In the genomic region with DNA sequence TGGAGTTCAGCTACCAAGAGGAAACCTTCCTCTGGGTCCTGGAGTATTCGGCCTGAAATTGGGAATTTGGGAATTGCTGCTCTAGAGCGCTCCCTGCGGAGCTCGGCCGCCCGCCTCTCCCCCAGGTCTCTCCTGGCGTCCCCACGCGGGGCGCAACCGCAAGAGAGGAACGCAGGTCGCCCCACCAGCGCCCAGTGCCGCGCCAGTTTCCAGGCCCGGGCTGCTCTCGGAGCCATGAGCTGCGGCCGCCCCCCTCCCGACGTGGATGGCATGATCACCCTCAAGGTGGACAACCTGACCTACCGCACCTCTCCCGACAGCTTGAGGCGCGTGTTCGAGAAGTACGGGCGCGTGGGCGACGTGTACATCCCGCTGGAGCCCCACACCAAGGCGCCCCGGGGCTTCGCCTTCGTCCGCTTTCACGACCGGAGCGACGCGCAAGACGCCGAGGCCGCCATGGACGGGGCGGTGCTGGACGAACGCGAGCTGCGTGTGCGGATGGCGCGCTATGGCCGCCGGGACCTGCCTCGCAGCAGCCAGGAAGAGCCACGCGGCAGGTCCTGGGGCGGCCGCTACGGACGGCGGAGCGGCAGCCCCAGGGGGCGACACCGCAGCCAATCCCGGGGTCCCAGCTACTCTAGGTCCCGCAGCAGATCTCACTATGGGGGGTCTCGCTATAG, we compare ENCODE assay signal across 12 cellular contexts. TPM values are rescaled to one million over a fixed set of nuclear protein-coding genes. Genes with fewer than 3 reads are reported as not detected.
DNase-seq lines count a peak whose midpoint lies in the region; ATAC-seq, FAIRE-seq and TF ChIP-seq lines count a peak whose summit lies in the region.
"Not testable (repeated sequence)": the region's sequence is repeated elsewhere in the genome, so short reads cannot be mapped to it uniquely, and the experiment has no call there.
"Had no signal": no experiment of that assay in that cellular context is flagged by ENCODE, and none has a peak within 500 bp of the region (broad histone marks: within the 10 kb centered on the region; RNA-seq: fewer than 3 reads in every experiment).

No MANE protein-coding gene starts in this region.

- H3K4me3 ChIP-seq in GM08714 (ENCODE audit: low read length), result peak overlapping the region; percentile 59; the same call in 1 of the 2 replicates
- H3K4me3 ChIP-seq in GM12878, result not testable (repeated sequence)
- peak overlapping the region; percentile 24 for H3K4me3 ChIP-seq in epithelial cell of proximal tubule (ENCODE audit: low read depth, low read length)
- peak overlapping the region; percentile 65 for H3K4me3 ChIP-seq in left ventricle myocardium inferior
- H3K4me3 ChIP-seq in vagina, result peak overlapping the region; percentile 36 to 38

- ATAC-seq in GM12878 (peak; percentile 21; the same call in 1 of the 3 replicates), naive B cell (ENCODE audit: low read depth in 2 of 2) (peak; percentile 48 to 51)

- in situ Hi-C loops in GM12878 (cut with MboI), result not testable (repeated sequence)

- not testable (repeated sequence) for H3K9ac ChIP-seq in GM12878 (ENCODE audit: control insufficient read depth, insufficient read depth, low read length)

- not testable (repeated sequence) for TF ChIP-seq POLR2A in GM12878 (IDR thresholded peaks at IDR 0.05; ENCODE audit: low read depth, low read length); vagina (IDR thresholded peaks at IDR 0.05)

- H3K9me3 Mint-ChIP-seq in naive B cell, result not testable (repeated sequence)

- DNase-seq in activated T-cell treated with anti-CD3 and anti-CD28 coated beads, Interleukin-2, amount 50 U/mL, for 1 hour, result peak; percentile 22
- DNase-seq in GM12878 (ENCODE audit: low read depth, low spot score); epithelial cell of proximal tubule (ENCODE audit: low read depth); left ventricle myocardium inferior; naive B cell; vagina (ENCODE audit: extremely low spot score in 2 of 2): not testable (repeated sequence)
- DNase-seq in stimulated activated CD4-positive, alpha-beta T cell treated with anti-CD3 and anti-CD28 coated beads, Interleukin-15, amount 100 ng/mL, for 24 hours, result peak; percentile 20

- RAD21 ChIA-PET in GM12878 (lab: Charles Lee; ENCODE audit: unreplicated experiment), result not testable (repeated sequence)

- H3K9me3 ChIP-seq in GM12878 (replicated peaks; ENCODE audit: control insufficient read depth, insufficient read depth, low read length); left ventricle myocardium inferior (replicated peaks); vagina: not testable (repeated sequence)

- H2AFZ ChIP-seq in GM12878 (ENCODE audit: control insufficient read depth, low read depth, low read length), result not testable (repeated sequence)

- not testable (repeated sequence) for H3K4me1 Mint-ChIP-seq in naive B cell

- TF ChIP-seq CTCF in GM12878 (IDR thresholded peaks at IDR 0.05 in 2 of 3, conservative IDR thresholded peaks at IDR 0.05 in 1 of 3; ENCODE audit: control insufficient read depth in 2 of 3, extremely low read depth in 1 of 3, insufficient read depth in 1 of 3, low read depth in 3 of 3, low read length in 3 of 3); epithelial cell of proximal tubule (conservative IDR thresholded peaks at IDR 0.05; ENCODE audit: low read depth, low read length); left ventricle myocardium inferior (IDR thresholded peaks at IDR 0.05; ENCODE audit: borderline replicate concordance); vagina (IDR thresholded peaks at IDR 0.05): not testable (repeated sequence)

- not testable (repeated sequence) for H3K36me3 Mint-ChIP-seq in naive B cell

- H3K36me3 ChIP-seq in GM12878 (ENCODE audit: control insufficient read depth in 2 of 2, insufficient read depth in 2 of 2, low read length in 1 of 2); left ventricle myocardium inferior; vagina: not testable (repeated sequence)

- not testable (repeated sequence) for H3K79me2 ChIP-seq in GM12878 (ENCODE audit: control insufficient read depth, insufficient read depth, low read length)

- H3K27ac Mint-ChIP-seq in naive B cell, result not testable (repeated sequence)

- peaks cover 32 to 54% (median 48%) of the 10 kb centered on the region in 3 donors for H3K27me3 Mint-ChIP-seq in naive B cell

- SMC1A ChIA-PET in GM12878 (lab: Charles Lee; ENCODE audit: uncharacterized antibody, unreplicated experiment), result not testable (repeated sequence)

- POLR2A ChIA-PET in GM12878 (lab: Charles Lee), result not testable (repeated sequence)

- not testable (repeated sequence) for H3K4me1 ChIP-seq in GM12878 (ENCODE audit: control insufficient read depth, insufficient read depth, low read length); left ventricle myocardium inferior; vagina

- CTCF ChIA-PET in GM12878 (lab: Yijun Ruan, JAX), result not testable (repeated sequence)

- H3K27me3 ChIP-seq in GM12878 (replicated peaks in 1 of 2; ENCODE audit: control insufficient read depth in 2 of 2, insufficient read depth in 2 of 2, low read length in 1 of 2); vagina: not testable (repeated sequence)
- H3K27me3 ChIP-seq in left ventricle myocardium inferior (ENCODE audit: low read depth), result peaks cover 58% of the 10 kb centered on the region

- H4K20me1 ChIP-seq in GM12878 (ENCODE audit: control insufficient read depth, insufficient read depth), result not testable (repeated sequence)

- 63% methylated on average over 69 of the region's 71 CpGs for WGBS in GM12878 (ENCODE audit: insufficient coverage, insufficient replicate concordance, low lambda C conversion rate, missing lambda C conversion rate)

- TF ChIP-seq EP300 in GM12878 (IDR thresholded peaks at IDR 0.05; ENCODE audit: borderline replicate concordance in 1 of 2, control insufficient read depth in 1 of 2, low read depth in 2 of 2, low read length in 2 of 2), result not testable (repeated sequence)

- FAIRE-seq in GM12878 (lab: Jason Lieb, UNC), result not testable (repeated sequence)

- BruUV-seq in GM12878 (replicated peaks; lab: Mats Ljungman, UMichigan), result not testable (repeated sequence)

- H3K4me3 Mint-ChIP-seq in naive B cell, result peak overlapping the region in 6 of 8 donors; percentile 29 to 83 (median 58)

- H3K27ac ChIP-seq in GM12878 (ENCODE audit: control insufficient read depth, insufficient read depth); left ventricle myocardium inferior (replicated peaks); vagina: not testable (repeated sequence)

- not testable (repeated sequence) for H3K4me2 ChIP-seq in GM12878 (ENCODE audit: control insufficient read depth, insufficient read depth)

- not testable (repeated sequence) for TF ChIP-seq RAD21 in GM12878 (IDR thresholded peaks at IDR 0.05; ENCODE audit: insufficient read depth, low read depth, low read length)

- intact Hi-C loops in GM12878 (cut with micrococcal nuclease; ENCODE audit: unreplicated experiment); left ventricle myocardium inferior (cut with micrococcal nuclease); vagina (cut with DNase I): not testable (repeated sequence)

RNA-seq across cellular contexts. Expression of gene KDM4F, which starts 11.7 kb away (rescaled TPM):
- not detected in 2 replicates for total RNA-seq in GM12878 (2013; cell fraction: nucleolus; rRNA removed)
- not detected in 2 replicates for total RNA-seq in GM12878 (2014; rRNA removed)
- total RNA-seq in GM12878 (2014; rRNA removed; fragmentation: Illumina TruSeq; extraction: Trizol), result not detected in 2 replicates
- total RNA-seq in GM12878 (2021), result not detected in 2 replicates
- polyA plus RNA-seq in GM12878 (2011; ENCODE audit: low read depth), result not detected
- polyA plus RNA-seq in GM12878 (2011; rRNA removed), result not detected in 2 replicates
- polyA plus RNA-seq in GM12878 (2011; cell fraction: cytosol; rRNA removed), result not detected in 2 replicates
- not detected in 2 replicates for polyA plus RNA-seq in GM12878 (2011; cell fraction: nucleus; rRNA removed)
- not detected in 2 replicates for polyA plus RNA-seq in GM12878 (2012)
- not detected in 2 replicates for polyA plus RNA-seq in GM12878 (2014; fragmentation: Illumina TruSeq; extraction: Trizol)
- polyA plus RNA-seq in GM12878 (2014; fragmentation: Nextera tagmentation; extraction: Ambion mirVana), result not detected
- polyA plus RNA-seq in GM12878 (2014; rRNA removed), result not detected in 2 replicates
- not detected for polyA plus RNA-seq in GM12878 (2016; fragmentation: Nextera tagmentation; extraction: Ambion mirVana)
- polyA minus RNA-seq in GM12878 (2011; rRNA and poly(A)+ RNA removed), result not detected in 2 replicates
- not detected in 2 replicates for polyA minus RNA-seq in GM12878 (2011; cell fraction: cytosol; rRNA and poly(A)+ RNA removed)
- polyA minus RNA-seq in GM12878 (2011; cell fraction: nucleus; rRNA and poly(A)+ RNA removed), result not detected in 2 replicates
- not detected in 2 replicates for total RNA-seq in epithelial cell of proximal tubule
- not detected for total RNA-seq in left ventricle myocardium inferior
- not detected for polyA plus RNA-seq in naive B cell (ENCODE audit: low read depth in 6 of 6)
- total RNA-seq in vagina, result not detected
- total RNA-seq: HT1080; skeletal muscle tissue; T-helper 2 cell treated with Interferon-gamma antibody and Interleukin-4, amounts not matched to agents 100 ng/mL and 5 ng/mL, for 36 hours had no signal
- polyA plus RNA-seq: adipose tissue had no signal

RNA-seq across cellular contexts. Expression of gene KDM4E, which starts 12.4 kb away (rescaled TPM):
- not detected in 2 replicates for total RNA-seq in GM12878 (2013; cell fraction: nucleolus; rRNA removed)
- total RNA-seq in GM12878 (2014; rRNA removed) (not detected in 2 replicates), GM12878 (2014; rRNA removed; fragmentation: Illumina TruSeq; extraction: Trizol) (not detected in 2 replicates), GM12878 (2021) (not detected in 2 replicates), epithelial cell of proximal tubule (not detected in 2 replicates), left ventricle myocardium inferior (not detected), vagina (not detected)
- polyA plus RNA-seq in GM12878 (2011; ENCODE audit: low read depth), result not detected
- polyA plus RNA-seq in GM12878 (2011; rRNA removed) (not detected in 2 replicates), GM12878 (2014; fragmentation: Illumina TruSeq; extraction: Trizol) (not detected in 2 replicates), GM12878 (2014; fragmentation: Nextera tagmentation; extraction: Ambion mirVana) (not detected), GM12878 (2014; rRNA removed) (not detected in 2 replicates), GM12878 (2016; fragmentation: Nextera tagmentation; extraction: Ambion mirVana) (not detected), naive B cell (ENCODE audit: low read depth in 6 of 6) (not detected)
- not detected in 2 replicates for polyA plus RNA-seq in GM12878 (2011; cell fraction: cytosol; rRNA removed)
- not detected in 2 replicates for polyA plus RNA-seq in GM12878 (2011; cell fraction: nucleus; rRNA removed)
- polyA plus RNA-seq in GM12878 (2012), result not detected in 2 replicates
- 0.07 TPM in 1 of 2 replicates, not detected in the other for polyA minus RNA-seq in GM12878 (2011; rRNA and poly(A)+ RNA removed)
- polyA minus RNA-seq in GM12878 (2011; cell fraction: cytosol; rRNA and poly(A)+ RNA removed), result not detected in 2 replicates
- polyA minus RNA-seq in GM12878 (2011; cell fraction: nucleus; rRNA and poly(A)+ RNA removed), result not detected in 2 replicates
- total RNA-seq: HT1080; skeletal muscle tissue; T-helper 2 cell treated with Interferon-gamma antibody and Interleukin-4, amounts not matched to agents 100 ng/mL and 5 ng/mL, for 36 hours had no signal
- polyA plus RNA-seq: adipose tissue had no signal

RNA-seq across cellular contexts. Expression of gene SRSF8, which starts 29.2 kb away (rescaled TPM):
- 17.1 and 17.5 TPM in 2 replicates for total RNA-seq in GM12878 (2013; cell fraction: nucleolus; rRNA removed)
- total RNA-seq in GM12878 (2014; rRNA removed) (13.2 and 14.2 TPM in 2 replicates), GM12878 (2014; rRNA removed; fragmentation: Illumina TruSeq; extraction: Trizol) (15.3 and 19.5 TPM in 2 replicates), GM12878 (2021) (28.1 and 30.1 TPM in 2 replicates), epithelial cell of proximal tubule (16.9 and 21.3 TPM in 2 replicates), left ventricle myocardium inferior (19.0 TPM), vagina (35.1 TPM)
- 20.3 TPM for polyA plus RNA-seq in GM12878 (2011; ENCODE audit: low read depth)
- polyA plus RNA-seq in GM12878 (2011; rRNA removed) (41.5 and 48.3 TPM in 2 replicates), GM12878 (2014; fragmentation: Illumina TruSeq; extraction: Trizol) (29.0 and 40.5 TPM in 2 replicates), GM12878 (2014; fragmentation: Nextera tagmentation; extraction: Ambion mirVana) (10 to 100 TPM; 15.3 to 24.4 TPM), GM12878 (2014; rRNA removed) (24.8 and 25.2 TPM in 2 replicates), GM12878 (2016; fragmentation: Nextera tagmentation; extraction: Ambion mirVana) (10 to 100 TPM; 36.3 to 43.1 TPM), naive B cell (ENCODE audit: low read depth in 6 of 6) (100 to 1,000 TPM in 5 of 6 donors, 10 to 100 TPM in 1; 93.9 to 128 (median 108) TPM)
- 31.9 and 35.7 TPM in 2 replicates for polyA plus RNA-seq in GM12878 (2011; cell fraction: cytosol; rRNA removed)
- 18.0 and 20.8 TPM in 2 replicates for polyA plus RNA-seq in GM12878 (2011; cell fraction: nucleus; rRNA removed)
- polyA plus RNA-seq in GM12878 (2012), result 24.4 and 26.5 TPM in 2 replicates
- polyA minus RNA-seq in GM12878 (2011; rRNA and poly(A)+ RNA removed), result 30.1 and 31.2 TPM in 2 replicates
- 8.7 and 11.4 TPM in 2 replicates for polyA minus RNA-seq in GM12878 (2011; cell fraction: cytosol; rRNA and poly(A)+ RNA removed)
- polyA minus RNA-seq in GM12878 (2011; cell fraction: nucleus; rRNA and poly(A)+ RNA removed), result 14.0 and 18.5 TPM in 2 replicates

RNA-seq across cellular contexts. Expression of gene ENDOD1, which starts 52.1 kb away (rescaled TPM):
- total RNA-seq in GM12878 (2013; cell fraction: nucleolus; rRNA removed), result 31.0 and 31.5 TPM in 2 replicates
- 15.4 and 17.9 TPM in 2 replicates for total RNA-seq in GM12878 (2014; rRNA removed)
- total RNA-seq in GM12878 (2014; rRNA removed; fragmentation: Illumina TruSeq; extraction: Trizol), result 14.8 and 15.1 TPM in 2 replicates
- total RNA-seq in GM12878 (2021), result 14.2 and 14.9 TPM in 2 replicates
- polyA plus RNA-seq in GM12878 (2011; ENCODE audit: low read depth), result 9.8 TPM
- polyA plus RNA-seq in GM12878 (2011; rRNA removed), result 28.8 and 30.0 TPM in 2 replicates
- polyA plus RNA-seq in GM12878 (2011; cell fraction: cytosol; rRNA removed), result 22.0 and 23.0 TPM in 2 replicates
- 13.5 and 14.4 TPM in 2 replicates for polyA plus RNA-seq in GM12878 (2011; cell fraction: nucleus; rRNA removed)
- 9.5 and 12.1 TPM in 2 replicates for polyA plus RNA-seq in GM12878 (2012)
- 13.8 and 16.9 TPM in 2 replicates for polyA plus RNA-seq in GM12878 (2014; fragmentation: Illumina TruSeq; extraction: Trizol)
- polyA plus RNA-seq in GM12878 (2014; fragmentation: Nextera tagmentation; extraction: Ambion mirVana), result 1 to 10 TPM; 6.0 to 6.4 TPM
- 9.0 and 9.5 TPM in 2 replicates for polyA plus RNA-seq in GM12878 (2014; rRNA removed)
- 10 to 100 TPM; 10.2 to 10.4 TPM for polyA plus RNA-seq in GM12878 (2016; fragmentation: Nextera tagmentation; extraction: Ambion mirVana)
- polyA minus RNA-seq in GM12878 (2011; rRNA and poly(A)+ RNA removed), result 32.7 and 46.0 TPM in 2 replicates
- polyA minus RNA-seq in GM12878 (2011; cell fraction: cytosol; rRNA and poly(A)+ RNA removed), result 14.9 and 15.4 TPM in 2 replicates
- polyA minus RNA-seq in GM12878 (2011; cell fraction: nucleus; rRNA and poly(A)+ RNA removed), result 17.0 and 22.9 TPM in 2 replicates
- 23.2 and 36.6 TPM in 2 replicates for total RNA-seq in epithelial cell of proximal tubule
- 11.3 TPM for total RNA-seq in left ventricle myocardium inferior
- 10 to 100 TPM in 5 of 6 donors, 1 to 10 TPM in 1; 3.8 to 25.1 (median 21.7) TPM for polyA plus RNA-seq in naive B cell (ENCODE audit: low read depth in 6 of 6)
- 47.9 TPM for total RNA-seq in vagina
